In the genomic region with DNA sequence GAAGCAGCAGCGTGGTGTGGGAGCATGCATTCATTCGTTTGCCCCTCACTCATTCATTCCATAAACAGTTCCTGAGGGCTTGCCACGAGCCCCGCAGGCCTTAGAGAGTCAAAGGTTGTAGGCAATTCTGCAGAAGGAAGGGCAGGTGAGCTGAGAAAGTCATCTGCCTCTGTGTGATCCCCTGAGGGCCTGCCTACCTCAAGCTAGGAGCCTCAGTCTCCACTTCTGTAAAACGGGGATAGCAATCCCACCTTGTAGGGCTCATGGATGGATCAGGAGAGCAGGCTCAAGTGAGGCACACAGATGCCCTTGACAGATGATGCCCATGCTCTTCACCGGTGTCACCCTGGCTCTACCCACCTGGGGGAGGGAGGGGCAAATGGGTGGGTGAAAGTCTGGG, we compare ENCODE assay signal across 1 cellular context.
TF ChIP-seq lines count a peak whose summit lies in the region.

No MANE protein-coding gene starts in this region.

TF ChIP-seq in K562, 482 proteins besides CTCF, POLR2A, EP300 and RAD21:
- no peak for TF ChIP-seq ZKSCAN1 (IDR thresholded peaks at IDR 0.05; ENCODE audit: low read depth, low read length)
- peak; percentile 77 for TF ChIP-seq RBM25 (IDR thresholded peaks at IDR 0.05; ENCODE audit: low read depth, low read length, severe bottlenecking)
- TF ChIP-seq TRIM28 (IDR thresholded peaks at IDR 0.05): no peak
- TF ChIP-seq ZNF24 (IDR thresholded peaks at IDR 0.05): peak; percentile 84
- no peak for TF ChIP-seq ZNF668 (CRISPR knock-in tag; IDR thresholded peaks at IDR 0.05)
TF ChIP-seq in K562: peak in this region for 2.
